Comparison of ENCODE assay signal across 19 cellular contexts in the genomic region with DNA sequence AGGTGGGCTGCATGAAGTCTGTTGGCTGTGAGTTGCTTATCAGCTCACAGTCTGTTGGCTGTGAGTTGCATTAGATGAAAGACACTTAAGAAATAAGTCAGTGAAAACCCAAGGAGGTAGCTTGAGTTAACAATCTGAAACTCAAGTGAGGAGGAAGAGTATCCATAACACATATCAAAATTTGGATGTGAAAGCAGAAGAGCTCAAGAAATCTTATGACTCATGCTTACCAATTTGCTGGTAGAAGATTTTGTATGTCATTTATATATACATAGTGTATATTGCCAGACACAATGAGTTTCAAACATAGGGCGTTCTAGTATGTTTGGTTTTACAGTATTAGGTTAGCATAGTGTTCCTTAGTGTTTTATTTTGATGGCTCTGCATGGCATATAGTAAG.
DNase-seq lines count a peak whose midpoint lies in the region; ATAC-seq, FAIRE-seq and TF ChIP-seq lines count a peak whose summit lies in the region.
"Had no signal": no experiment of that assay in that cellular context is flagged by ENCODE, and none has a peak within 500 bp of the region (broad histone marks: within the 10 kb centered on the region; RNA-seq: fewer than 3 reads in every experiment).

No MANE protein-coding gene starts in this region.

- H3K36me3 Mint-ChIP-seq in activated naive CD8-positive, alpha-beta T cell: no peaks in the 10 kb centered on the region
- no peaks in the 10 kb centered on the region for H3K36me3 Mint-ChIP-seq in activated naive CD8-positive, alpha-beta T cell treated with anti-CD3 and anti-CD28 coated beads for 36 hours
- H3K36me3 Mint-ChIP-seq in HFFc6 (ENCODE audit: low read depth): no peaks in the 10 kb centered on the region

- no peak for DNase-seq in activated naive CD8-positive, alpha-beta T cell treated with anti-CD3 and anti-CD28 coated beads for 36 hours
- DNase-seq in LNCaP clone FGC (ENCODE audit: low read depth) (peak; percentile 85), GM12892 (ENCODE audit: insufficient read length) (no peak), HFFc6 (no peak)
- DNase-seq in stimulated activated naive CD8-positive, alpha-beta T cell treated with anti-CD3 and anti-CD28 coated beads, Interleukin-15, Interleukin-2, amounts not matched to agents 100 U/mL and 50 U/mL, for 24 hours: no peak
- DNase-seq: activated CD4-positive, alpha-beta T cell treated with anti-CD3 and anti-CD28 coated beads for 4 hours; activated gamma-delta T cell; Karpas-422; left ventricle myocardium inferior; NCI-H187 treated with DMSO at 0.1 percent for 48 hours; NCI-H524; RPMI8226; spleen; T-helper 17 cell had no signal

- no peak for FAIRE-seq in GM12892 (lab: Jason Lieb, UNC)
- FAIRE-seq: G401.6, GM18507 had no signal

- H3K9me3 Mint-ChIP-seq in activated naive CD8-positive, alpha-beta T cell (ENCODE audit: low read depth): no peaks in the 10 kb centered on the region
- H3K9me3 Mint-ChIP-seq in activated naive CD8-positive, alpha-beta T cell treated with anti-CD3 and anti-CD28 coated beads for 36 hours: peaks cover 3% of the 10 kb centered on the region
- no peaks in the 10 kb centered on the region for H3K9me3 Mint-ChIP-seq in HFFc6

- H3K27me3 Mint-ChIP-seq in activated naive CD8-positive, alpha-beta T cell: no peaks in the 10 kb centered on the region
- H3K27me3 Mint-ChIP-seq in activated naive CD8-positive, alpha-beta T cell treated with anti-CD3 and anti-CD28 coated beads for 36 hours: no peaks in the 10 kb centered on the region
- no peaks in the 10 kb centered on the region for H3K27me3 Mint-ChIP-seq in HFFc6 (ENCODE audit: insufficient read depth)

- H3K4me3 Mint-ChIP-seq in activated naive CD8-positive, alpha-beta T cell: no peak overlapping the region
- no peak overlapping the region for H3K4me3 Mint-ChIP-seq in activated naive CD8-positive, alpha-beta T cell treated with anti-CD3 and anti-CD28 coated beads for 36 hours
- no peak overlapping the region for H3K4me3 Mint-ChIP-seq in HFFc6
- H3K4me3 Mint-ChIP-seq: T-helper 17 cell had no signal

- peaks cover 20% of the 10 kb centered on the region for H3K4me1 Mint-ChIP-seq in activated naive CD8-positive, alpha-beta T cell (ENCODE audit: low read depth)
- H3K4me1 Mint-ChIP-seq in activated naive CD8-positive, alpha-beta T cell treated with anti-CD3 and anti-CD28 coated beads for 36 hours: peaks cover 26% of the 10 kb centered on the region
- H3K4me1 Mint-ChIP-seq in HFFc6 (ENCODE audit: low read depth): peaks cover 19% of the 10 kb centered on the region

- H3K4me3 ChIP-seq in LNCaP clone FGC (ENCODE audit: low read depth, low read length): no peak overlapping the region
- H3K4me3 ChIP-seq: left ventricle myocardium inferior, spleen had no signal

- TF ChIP-seq POLR2A in GM12892 (IDR thresholded peaks at IDR 0.05; ENCODE audit: low read depth, low read length): no peak

- ATAC-seq in HG02870 (IDR thresholded peaks at IDR 0.05; ENCODE audit: unreplicated experiment): peak; percentile 45
- ATAC-seq in stimulated activated naive CD8-positive, alpha-beta T cell treated with anti-CD3 and anti-CD28 coated beads, Interleukin-15, Interleukin-2, amounts not matched to agents 100 U/mL and 50 U/mL, for 24 hours: peak; percentile 42
- ATAC-seq in GM21526 (IDR thresholded peaks at IDR 0.05; ENCODE audit: low FRiP score, unreplicated experiment): no peak
- ATAC-seq: T-helper 17 cell had no signal

- TF ChIP-seq CTCF in LNCaP clone FGC (IDR thresholded peaks at IDR 0.05; ENCODE audit: control insufficient read depth, extremely low read depth, insufficient read depth): no peak
- no peak for TF ChIP-seq CTCF in HFFc6 (IDR thresholded peaks at IDR 0.05)

- peak overlapping the region; percentile 67 for H3K27ac Mint-ChIP-seq in activated naive CD8-positive, alpha-beta T cell
- no peak overlapping the region for H3K27ac Mint-ChIP-seq in activated naive CD8-positive, alpha-beta T cell treated with anti-CD3 and anti-CD28 coated beads for 36 hours
- H3K27ac Mint-ChIP-seq in HFFc6: no peak overlapping the region
- H3K27ac Mint-ChIP-seq: T-helper 17 cell had no signal
